In the genomic region with DNA sequence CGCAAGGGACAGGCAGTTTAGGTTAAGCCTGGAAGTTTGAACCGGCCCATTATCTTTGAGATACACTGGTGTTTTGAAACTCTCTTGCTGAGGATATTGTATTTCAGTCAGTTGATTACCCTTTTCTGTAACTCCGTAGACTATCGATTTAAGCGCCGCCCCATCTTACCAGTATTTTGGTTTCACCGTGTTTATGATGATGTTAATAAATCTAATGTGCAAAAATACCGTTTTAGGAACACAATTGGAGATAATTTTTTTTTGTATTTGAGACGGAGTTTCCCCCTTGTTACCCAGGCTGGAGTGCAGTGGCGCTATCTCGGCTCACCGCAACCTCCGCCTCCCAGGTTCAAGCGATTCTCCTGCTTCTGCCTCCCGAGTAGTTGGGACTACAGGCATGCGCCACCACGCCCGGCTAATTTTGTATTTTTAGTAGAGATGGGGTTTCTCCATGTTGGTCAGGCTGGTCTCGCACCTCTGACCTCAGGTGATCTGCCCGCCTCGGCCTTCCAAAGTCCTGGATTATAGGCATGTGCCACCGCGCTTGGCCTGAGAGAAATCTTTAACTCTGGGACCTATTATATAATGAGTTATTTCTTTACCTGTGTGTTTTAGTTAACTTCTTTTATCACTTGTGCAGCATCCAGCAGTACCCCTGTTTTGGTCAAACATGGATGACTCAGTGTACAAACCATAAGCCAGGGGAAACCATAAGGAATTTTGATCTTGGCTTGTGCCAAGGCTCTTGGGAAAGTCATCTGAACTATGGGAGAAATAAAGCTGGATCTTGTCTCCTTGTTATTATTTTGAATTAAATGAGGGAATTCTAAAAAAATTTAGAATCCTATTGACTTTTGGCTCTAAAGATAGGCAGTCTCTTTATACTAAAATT, we compare ENCODE assay signal across 8 cellular contexts. TPM values are rescaled to one million over a fixed set of nuclear protein-coding genes. Genes with fewer than 3 reads are reported as not detected.
DNase-seq lines count a peak whose midpoint lies in the region; ATAC-seq, FAIRE-seq and TF ChIP-seq lines count a peak whose summit lies in the region.

No MANE protein-coding gene starts in this region.

- 27% methylated on average over 23 of the region's 23 CpGs for WGBS in A549 (ENCODE audit: missing lambda C conversion rate)
- WGBS in hepatocyte (ENCODE audit: low lambda C conversion rate, missing lambda C conversion rate): 6% methylated on average over 23 of the region's 23 CpGs
- 19 to 29% (median 26%) methylated on average over 23 of the region's 23 CpGs for WGBS in spleen, 5 donors

- H3K9me2 ChIP-seq in hepatocyte (replicated peaks; ENCODE audit: insufficient read depth): no peaks in the 10 kb centered on the region

- H3K4me3 ChIP-seq in A549 (peak overlapping the region; percentile 98), H7 (ENCODE audit: insufficient read depth, low read depth, low read length) (peak overlapping the region; percentile 90), hepatocyte (peak overlapping the region; percentile 86), spleen (peak overlapping the region; percentile 65 to 91 (median 71))

- peak overlapping the region; percentile 68 for H3K4me2 ChIP-seq in A549
- H3K4me2 ChIP-seq in hepatocyte: peak overlapping the region; percentile 82

- peak overlapping the region; percentile 54 for H2AFZ ChIP-seq in hepatocyte

- POLR2A ChIA-PET in A549 (lab: Yijun Ruan, JAX): no interaction called here

- H3K9me3 ChIP-seq in A549 (no peaks in the 10 kb centered on the region), hepatocyte (ENCODE audit: low read depth) (no peaks in the 10 kb centered on the region), spleen (no peaks in the 10 kb centered on the region)

- ATAC-seq in A549 (no peak), HG03565 (IDR thresholded peaks at IDR 0.05; ENCODE audit: unreplicated experiment) (no peak), GM21825 (IDR thresholded peaks at IDR 0.05; ENCODE audit: unreplicated experiment) (no peak)
- ATAC-seq in activated T-helper 17 cell treated with anti-CD3 and anti-CD28 coated beads, Interleukin-2, amount 50 U/mL, for 72 hours (replicated peaks): no peak

- CTCF ChIA-PET in A549 (lab: Yijun Ruan, JAX): interaction anchor here (1.3 kb wide), 1 partner anchor 25 kb away, joined by 3 read pairs; no protein-coding TSS in a partner anchor

- H3K27ac Mint-ChIP-seq in activated T-helper 17 cell treated with anti-CD3 and anti-CD28 coated beads, Interleukin-2, amount 50 U/mL, for 72 hours: peak overlapping the region; percentile 87

- no peak for TF ChIP-seq POLR2A in A549 (IDR thresholded peaks at IDR 0.05; ENCODE audit: low read length)
- TF ChIP-seq POLR2A in spleen (IDR thresholded peaks at IDR 0.05): no peak

- peak overlapping the region; percentile 95 for H3K4me3 Mint-ChIP-seq in activated T-helper 17 cell treated with anti-CD3 and anti-CD28 coated beads, Interleukin-2, amount 50 U/mL, for 72 hours

- H3K4me1 ChIP-seq in A549 (peaks cover 27% of the 10 kb centered on the region), hepatocyte (ENCODE audit: insufficient read depth) (peaks cover 4% of the 10 kb centered on the region), spleen (peaks cover 23 to 63% (median 43%) of the 10 kb centered on the region in 6 donors)

- H4K20me1 ChIP-seq in hepatocyte (ENCODE audit: insufficient read depth, poor library complexity, severe bottlenecking): peaks cover 51% of the 10 kb centered on the region

- H3K4me1 Mint-ChIP-seq in activated T-helper 17 cell treated with anti-CD3 and anti-CD28 coated beads, Interleukin-2, amount 50 U/mL, for 72 hours: peaks cover 21% of the 10 kb centered on the region

- no peak for TF ChIP-seq EP300 in A549 (IDR thresholded peaks at IDR 0.05)

- peaks cover 61% of the 10 kb centered on the region for H3K79me2 ChIP-seq in hepatocyte

- DNase-seq in A549 (ENCODE audit: low read depth in 1 of 2, low spot score in 1 of 2): no peak
- DNase-seq in H7: no peak
- no peak for DNase-seq in hepatocyte (ENCODE audit: low spot score)
- no peak for DNase-seq in spleen
- no peak for DNase-seq in ureter (ENCODE audit: low spot score)

- TF ChIP-seq CTCF in A549 (IDR thresholded peaks at IDR 0.05) (no peak), hepatocyte (IDR thresholded peaks at IDR 0.05; ENCODE audit: poor library complexity) (no peak), spleen (IDR thresholded peaks at IDR 0.05 in 8 of 11, conservative IDR thresholded peaks at IDR 0.05 in 3 of 11) (no peak)

- FAIRE-seq in A549 (lab: Jason Lieb, UNC): no peak

- H3K9me3 Mint-ChIP-seq in activated T-helper 17 cell treated with anti-CD3 and anti-CD28 coated beads, Interleukin-2, amount 50 U/mL, for 72 hours: no peaks in the 10 kb centered on the region

- H3K36me3 ChIP-seq in H7 (replicated peaks; ENCODE audit: control insufficient read depth, insufficient read depth, low read length): no peaks in the 10 kb centered on the region
- H3K36me3 ChIP-seq in hepatocyte (replicated peaks; ENCODE audit: insufficient read depth, low read depth): no peaks in the 10 kb centered on the region
- peaks cover 0 to 9% (median 0%) of the 10 kb centered on the region in 6 donors for H3K36me3 ChIP-seq in spleen

- H3K27me3 Mint-ChIP-seq in activated T-helper 17 cell treated with anti-CD3 and anti-CD28 coated beads, Interleukin-2, amount 50 U/mL, for 72 hours: no peaks in the 10 kb centered on the region

- TF ChIP-seq RAD21 in A549 (conservative IDR thresholded peaks at IDR 0.05 in 1 of 2, IDR thresholded peaks at IDR 0.05 in 1 of 2): no peak

- H3K27ac ChIP-seq in A549: peak overlapping the region; percentile 97 to 98
- H3K27ac ChIP-seq in hepatocyte: peak overlapping the region; percentile 99
- H3K27ac ChIP-seq in spleen: peak overlapping the region; percentile 95 to 99 (median 98)

- intact Hi-C loops in spleen (cut with DNase I; ENCODE audit: low total_unique reads): no loop called here

- H3K27me3 ChIP-seq in H7 (ENCODE audit: control insufficient read depth, insufficient read depth, low read length) (no peaks in the 10 kb centered on the region), hepatocyte (no peaks in the 10 kb centered on the region), spleen (replicated peaks in 1 of 7) (no peaks in the 10 kb centered on the region)

- H3K36me3 Mint-ChIP-seq in activated T-helper 17 cell treated with anti-CD3 and anti-CD28 coated beads, Interleukin-2, amount 50 U/mL, for 72 hours (ENCODE audit: low read depth): no peaks in the 10 kb centered on the region

TF ChIP-seq in A549, 52 proteins besides CTCF, POLR2A, EP300 and RAD21 (continues in another document):
- TF ChIP-seq, protein P1, sequence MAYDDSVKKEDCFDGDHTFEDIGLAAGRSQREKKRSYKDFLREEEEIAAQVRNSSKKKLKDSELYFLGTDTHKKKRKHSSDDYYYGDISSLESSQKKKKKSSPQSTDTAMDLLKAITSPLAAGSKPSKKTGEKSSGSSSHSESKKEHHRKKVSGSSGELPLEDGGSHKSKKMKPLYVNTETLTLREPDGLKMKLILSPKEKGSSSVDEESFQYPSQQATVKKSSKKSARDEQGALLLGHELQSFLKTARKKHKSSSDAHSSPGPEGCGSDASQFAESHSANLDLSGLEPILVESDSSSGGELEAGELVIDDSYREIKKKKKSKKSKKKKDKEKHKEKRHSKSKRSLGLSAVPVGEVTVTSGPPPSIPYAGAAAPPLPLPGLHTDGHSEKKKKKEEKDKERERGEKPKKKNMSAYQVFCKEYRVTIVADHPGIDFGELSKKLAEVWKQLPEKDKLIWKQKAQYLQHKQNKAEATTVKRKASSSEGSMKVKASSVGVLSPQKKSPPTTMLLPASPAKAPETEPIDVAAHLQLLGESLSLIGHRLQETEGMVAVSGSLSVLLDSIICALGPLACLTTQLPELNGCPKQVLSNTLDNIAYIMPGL (CRISPR knock-in tag; IDR thresholded peaks at IDR 0.05; ENCODE audit: borderline replicate concordance): no peak
- TF ChIP-seq RCOR1 (IDR thresholded peaks at IDR 0.05; ENCODE audit: low read depth, low read length): no peak
- TF ChIP-seq CHD2 (IDR thresholded peaks at IDR 0.05; ENCODE audit: low read length, partially characterized antibody): no peak
- no peak for TF ChIP-seq EHF (CRISPR knock-in tag; IDR thresholded peaks at IDR 0.05)
- no peak for TF ChIP-seq SREBF2 (IDR thresholded peaks at IDR 0.05)
- TF ChIP-seq ZC3H11A (IDR thresholded peaks at IDR 0.05): no peak
- no peak for TF ChIP-seq EHMT2 (IDR thresholded peaks at IDR 0.05; ENCODE audit: low read depth)
- no peak for TF ChIP-seq RNF2 (IDR thresholded peaks at IDR 0.05; ENCODE audit: borderline replicate concordance, low read depth)
- TF ChIP-seq CBX8 (IDR thresholded peaks at IDR 0.05): no peak

RNA-seq across cellular contexts. Expression of a gene that starts 23.7 kb away (rescaled TPM):
- polyA plus RNA-seq in A549 (2011; rRNA removed): 18.4 and 19.5 TPM in 2 replicates
- polyA plus RNA-seq in A549 (2012; cell fraction: cytosol; rRNA removed): 4.2 TPM in 2 replicates
- polyA plus RNA-seq in A549 (2012; cell fraction: nucleus; rRNA removed): 2.0 and 3.3 TPM in 2 replicates
- polyA plus RNA-seq in A549 (2017; fragmentation: RNase III; extraction: RNeasy Plus Mini Kit Qiagen cat#74134 plus additional on column Dnase treatment): 7.2 to 8.0 TPM (median 7.9 TPM) in 3 replicates
- 16.3 and 18.0 TPM in 2 replicates for polyA minus RNA-seq in A549 (2011; rRNA and poly(A)+ RNA removed)
- 18.4 and 24.6 TPM in 2 replicates for total RNA-seq in H7 (2014; rRNA removed; shearing (Covaris generic))
- 1 to 10 TPM; 7.9 to 8.7 TPM for total RNA-seq in activated T-helper 17 cell treated with anti-CD3 and anti-CD28 coated beads, Interleukin-2, amount 50 U/mL, for 72 hours
- total RNA-seq in hepatocyte: 25.1 and 30.0 TPM in 2 replicates
- polyA plus RNA-seq in hepatocyte: 7.9 and 10.7 TPM in 2 replicates
- total RNA-seq in spleen: 10 to 100 TPM; 16.1 to 28.8 (median 20.3) TPM
- polyA plus RNA-seq in spleen: 1 to 10 TPM; 5.0 to 8.0 (median 5.3) TPM
- total RNA-seq in ureter: 26.3 TPM
